9 cellular contexts compared by ENCODE assay signal in genomic region chr1:20212685-20213331, GRCh38. TPM values are rescaled to one million over a fixed set of nuclear protein-coding genes. Genes with fewer than 3 reads are reported as not detected.
DNase-seq lines count a peak whose midpoint lies in the region; ATAC-seq and TF ChIP-seq lines count a peak whose summit lies in the region.
"Had no signal": no experiment of that assay in that cellular context is flagged by ENCODE, and none has a peak within 500 bp of the region (broad histone marks: within the 10 kb centered on the region; RNA-seq: fewer than 3 reads in every experiment).

No MANE protein-coding gene starts in this region.

- peaks cover 13% of the 10 kb centered on the region for H3K4me1 Mint-ChIP-seq in activated T-cell treated with anti-CD3 and anti-CD28 coated beads, Interleukin-2, amount 50 U/mL, for 72 hours (ENCODE audit: low read depth)
- peaks cover 17% of the 10 kb centered on the region for H3K4me1 Mint-ChIP-seq in nephron progenitor cell

- POLR2A ChIA-PET in PC-3 (lab: Charles Lee; ENCODE audit: unreplicated experiment): interaction anchor here (0.6 to 0.7 kb wide), 3 partner anchors 41 to 209 kb away, joined by 5 to 14 read pairs (median 5); no protein-coding TSS in a partner anchor

- TF ChIP-seq CTCF in PC-3 (conservative IDR thresholded peaks at IDR 0.05; ENCODE audit: low read depth, low read length) (peak; percentile 88), nephron progenitor cell (IDR thresholded peaks at IDR 0.05) (peak; percentile 85)

- H3K79me2 ChIP-seq in Karpas-422 (ENCODE audit: low read length) (no peaks in the 10 kb centered on the region), PC-3 (ENCODE audit: low read length) (no peaks in the 10 kb centered on the region)

- H3K36me3 ChIP-seq in Karpas-422 (ENCODE audit: insufficient read depth, low read length) (no peaks in the 10 kb centered on the region), PC-3 (ENCODE audit: low read depth, low read length) (no peaks in the 10 kb centered on the region)

- CTCF ChIA-PET in PC-3 (lab: Charles Lee): interaction anchor here (0.5 to 2.4 kb wide), 25 partner anchors 13 to 1039 kb away, joined by 3 to 25 read pairs (median 6); partner anchors contain the start of gene CAMK2N1

- H3K27ac ChIP-seq in Karpas-422 (ENCODE audit: low read length) (no peak overlapping the region), PC-3 (ENCODE audit: low read length) (peak overlapping the region; percentile 99)

- H3K4me2 ChIP-seq in Karpas-422 (ENCODE audit: low read depth, low read length, poor library complexity, severe bottlenecking): peak overlapping the region; percentile 63
- peak overlapping the region; percentile 62 for H3K4me2 ChIP-seq in PC-3 (ENCODE audit: low read length)

- no peaks in the 10 kb centered on the region for H3K9me3 Mint-ChIP-seq in activated T-cell treated with anti-CD3 and anti-CD28 coated beads, Interleukin-2, amount 50 U/mL, for 72 hours
- H3K9me3 Mint-ChIP-seq in nephron progenitor cell: no peaks in the 10 kb centered on the region

- intact Hi-C loops in PC-3 (cut with micrococcal nuclease): loop anchor here (1.0 to 5.0 kb wide), 4 partner anchors 46 to 281 kb away; no protein-coding TSS in a partner anchor

- BruUV-seq in PC-3 (replicated peaks; lab: Mats Ljungman, UMichigan): no TSS peak

- H3K9me3 ChIP-seq in Karpas-422 (ENCODE audit: low read length) (no peaks in the 10 kb centered on the region), PC-3 (ENCODE audit: low read length) (no peaks in the 10 kb centered on the region)

- H3K9ac ChIP-seq in Karpas-422 (ENCODE audit: low read length) (0 out of 2 replicates have a peak overlapping the region, but pooled peaks have one; percentile 10), PC-3 (ENCODE audit: low read length) (peak overlapping the region; percentile 92)

- peaks cover 40% of the 10 kb centered on the region for H3K27me3 Mint-ChIP-seq in activated T-cell treated with anti-CD3 and anti-CD28 coated beads, Interleukin-2, amount 50 U/mL, for 72 hours (ENCODE audit: low read depth)
- peaks cover 52% of the 10 kb centered on the region for H3K27me3 Mint-ChIP-seq in nephron progenitor cell (ENCODE audit: low read depth, poor library complexity)

- no peaks in the 10 kb centered on the region for H3K36me3 Mint-ChIP-seq in activated T-cell treated with anti-CD3 and anti-CD28 coated beads, Interleukin-2, amount 50 U/mL, for 72 hours (ENCODE audit: insufficient read depth in 2 of 2)
- no peaks in the 10 kb centered on the region for H3K36me3 Mint-ChIP-seq in nephron progenitor cell (ENCODE audit: low read depth)
- H3K36me3 Mint-ChIP-seq: activated naive CD8-positive, alpha-beta T cell had no signal

- no peaks in the 10 kb centered on the region for H4K20me1 ChIP-seq in Karpas-422 (ENCODE audit: insufficient read depth, low read depth, low read length)
- H4K20me1 ChIP-seq in PC-3 (ENCODE audit: low read length): no peaks in the 10 kb centered on the region

- H3K4me3 Mint-ChIP-seq in activated T-cell treated with anti-CD3 and anti-CD28 coated beads, Interleukin-2, amount 50 U/mL, for 72 hours: peak overlapping the region; percentile 47 to 61
- H3K4me3 Mint-ChIP-seq in nephron progenitor cell: no peak overlapping the region
- H3K4me3 Mint-ChIP-seq: activated naive CD8-positive, alpha-beta T cell had no signal

- DNase-seq in DMS114 treated with DMSO at 0.1 percent for 48 hours (lab: John Stamatoyannopoulos, UW; ENCODE audit: unreplicated experiment): peak; percentile 44
- peak; percentile 91 for DNase-seq in Karpas-422
- DNase-seq in PC-3: peak; percentile 92
- DNase-seq in activated T-cell treated with anti-CD3 and anti-CD28 coated beads, Interleukin-2, amount 50 U/mL, for 72 hours: peak; percentile 56
- DNase-seq in fibroblast of gingiva (ENCODE audit: low read depth): peak; percentile 38
- DNase-seq in nephron progenitor cell: peak; percentile 82
- peak; percentile 79 for DNase-seq in superior temporal gyrus (ENCODE audit: extremely low spot score)

- H3K9me2 ChIP-seq in Karpas-422 (replicated peaks; ENCODE audit: insufficient read depth, low read length): no peaks in the 10 kb centered on the region
- H3K9me2 ChIP-seq in PC-3 (replicated peaks; ENCODE audit: low read length): no peaks in the 10 kb centered on the region

- H3K27me3 ChIP-seq in Karpas-422 (ENCODE audit: low read length) (peaks cover 3% of the 10 kb centered on the region; the same call in 1 of the 2 replicates), PC-3 (ENCODE audit: low read length) (no peaks in the 10 kb centered on the region)

- ATAC-seq in PC-3 (peak; percentile 77), GM21447 (IDR thresholded peaks at IDR 0.05; ENCODE audit: unreplicated experiment) (no peak)
- peak; percentile 61 to 65 for ATAC-seq in activated T-cell treated with anti-CD3 and anti-CD28 coated beads, Interleukin-2, amount 50 U/mL, for 72 hours (replicated peaks in 1 of 2)

- H3K4me1 ChIP-seq in Karpas-422 (ENCODE audit: low read length) (peaks cover 12% of the 10 kb centered on the region), PC-3 (ENCODE audit: insufficient read depth, low read length) (peaks cover 48% of the 10 kb centered on the region)

- H3K27ac Mint-ChIP-seq in activated T-cell treated with anti-CD3 and anti-CD28 coated beads, Interleukin-2, amount 50 U/mL, for 72 hours: no peak overlapping the region
- H3K27ac Mint-ChIP-seq in nephron progenitor cell: no peak overlapping the region
- H3K27ac Mint-ChIP-seq: activated naive CD8-positive, alpha-beta T cell had no signal

- H2AFZ ChIP-seq in Karpas-422 (ENCODE audit: low read length) (no peak overlapping the region), PC-3 (ENCODE audit: low read length) (peak overlapping the region; percentile 56)

- H3F3A ChIP-seq in PC-3 (ENCODE audit: low read length, unreplicated experiment): peaks cover 8% of the 10 kb centered on the region

- H3K4me3 ChIP-seq in Karpas-422 (ENCODE audit: low read length) (peak overlapping the region; percentile 22; the same call in 1 of the 2 replicates), PC-3 (ENCODE audit: low read length) (peak overlapping the region; percentile 36; the same call in 1 of the 2 replicates)

RNA-seq across cellular contexts. Expression of gene PLA2G2C, which starts 26.5 kb away (rescaled TPM):
- total RNA-seq in Karpas-422 (2014; rRNA removed; shearing (Covaris generic); ENCODE audit: low replicate concordance): not detected in 2 replicates
- 0.12 TPM in 1 of 2 replicates, not detected in the other for total RNA-seq in PC-3 (2014; rRNA removed)
- 1 to 10 TPM; 3.1 to 3.3 TPM for total RNA-seq in activated T-cell treated with anti-CD3 and anti-CD28 coated beads, Interleukin-2, amount 50 U/mL, for 72 hours

RNA-seq across cellular contexts. Expression of gene UBXN10, which starts 26.9 kb away (rescaled TPM):
- total RNA-seq in Karpas-422 (2014; rRNA removed; shearing (Covaris generic); ENCODE audit: low replicate concordance): not detected in 2 replicates
- total RNA-seq in PC-3 (2014; rRNA removed): 0.12 TPM in 1 of 2 replicates, not detected in the other
- total RNA-seq in activated T-cell treated with anti-CD3 and anti-CD28 coated beads, Interleukin-2, amount 50 U/mL, for 72 hours: under 1 TPM; 0.91 to 0.93 TPM

Comparison
In these comparisons a context has a peak if more than half of its experiments do, and no peak if none do; other contexts are left out.
1. DNase-seq: peak in every context shown above with its lines; median percentile 92 in PC-3; 91 in Karpas-422; 82 in nephron progenitor cell; 79 in superior temporal gyrus; 56 in activated T-cell treated with anti-CD3 and anti-CD28 coated beads, Interleukin-2, amount 50 U/mL, for 72 hours; 44 in DMS114 treated with DMSO at 0.1 percent for 48 hours; 38 in fibroblast of gingiva.